ENCODE assay signal across 9 cellular contexts in genomic region chr3:136750209-136750921, GRCh38. TPM values are rescaled to one million over a fixed set of nuclear protein-coding genes. Genes with fewer than 3 reads are reported as not detected.
DNase-seq lines count a peak whose midpoint lies in the region; ATAC-seq, FAIRE-seq and TF ChIP-seq lines count a peak whose summit lies in the region.
"Had no signal": no experiment of that assay in that cellular context is flagged by ENCODE, and none has a peak within 500 bp of the region (broad histone marks: within the 10 kb centered on the region; RNA-seq: fewer than 3 reads in every experiment).

No MANE protein-coding gene starts in this region.

- no peaks in the 10 kb centered on the region for H3K27me3 Mint-ChIP-seq in activated CD4-positive, alpha-beta memory T cell treated with anti-CD3 and anti-CD28 coated beads, Interleukin-2, amount 10 ng/mL, durations not matched to agents 7 days and 5 days
- peaks cover 5% of the 10 kb centered on the region for H3K27me3 Mint-ChIP-seq in glutamatergic neuron (ENCODE audit: unreplicated experiment)

- no peaks in the 10 kb centered on the region for H3K9me3 ChIP-seq in A549
- H3K9me3 ChIP-seq in GM23248 (ENCODE audit: low read depth), result no peaks in the 10 kb centered on the region
- H3K9me3 ChIP-seq: mucosa of descending colon had no signal

- CTCF ChIA-PET in A549 (lab: Yijun Ruan, JAX), result interaction anchor here (1.0 to 1.7 kb wide), 2 partner anchors 112 to 263 kb away, joined by 3 to 4 read pairs; partner anchors contain the start of gene NCK1
- CTCF ChIA-PET in activated CD4-positive, alpha-beta memory T cell treated with anti-CD3 and anti-CD28 coated beads, Interleukin-2, amount 10 ng/mL, durations not matched to agents 7 days and 5 days (lab: Charles Lee), result interaction anchor here (0.9 to 2.3 kb wide), 4 partner anchors 163 to 445 kb away, joined by 5 to 8 read pairs (median 7); no protein-coding TSS in a partner anchor

- H3K4me3 ChIP-seq in A549, result peak overlapping the region; percentile 57
- H3K4me3 ChIP-seq in GM23248, result peak overlapping the region; percentile 92
- H3K4me3 ChIP-seq in skin epidermis, result peak overlapping the region; percentile 71 to 91 (median 75)

- TF ChIP-seq EP300 in A549 (IDR thresholded peaks at IDR 0.05), result no peak

- no peaks in the 10 kb centered on the region for H4K20me1 ChIP-seq in GM23248 (ENCODE audit: insufficient read depth)

- H3K27ac ChIP-seq in A549 (peak overlapping the region; percentile 92 to 100), GM23248 (peak overlapping the region; percentile 99), skin epidermis (peak overlapping the region in 20 of 21 experiments; percentile 35 to 100 (median 99))

- no peaks in the 10 kb centered on the region for H3K9me2 ChIP-seq in GM23248 (ENCODE audit: insufficient read depth)

- no peaks in the 10 kb centered on the region for H3K9me3 Mint-ChIP-seq in activated CD4-positive, alpha-beta memory T cell treated with anti-CD3 and anti-CD28 coated beads, Interleukin-2, amount 10 ng/mL, durations not matched to agents 7 days and 5 days
- peaks cover 16% of the 10 kb centered on the region for H3K9me3 Mint-ChIP-seq in glutamatergic neuron (ENCODE audit: unreplicated experiment)

- peaks cover 4% of the 10 kb centered on the region for H3K36me3 Mint-ChIP-seq in activated CD4-positive, alpha-beta memory T cell treated with anti-CD3 and anti-CD28 coated beads, Interleukin-2, amount 10 ng/mL, durations not matched to agents 7 days and 5 days (ENCODE audit: low read depth)
- H3K36me3 Mint-ChIP-seq in glutamatergic neuron (ENCODE audit: unreplicated experiment), result no peaks in the 10 kb centered on the region

- peaks cover 57% of the 10 kb centered on the region for H3K79me2 ChIP-seq in GM23248 (ENCODE audit: insufficient read depth)

- TF ChIP-seq RAD21 in A549 (conservative IDR thresholded peaks at IDR 0.05 in 1 of 2, IDR thresholded peaks at IDR 0.05 in 1 of 2), result no peak

- in situ Hi-C loops in GM23248 (cut with MboI), result loop anchor here (10.0 kb wide), 1 partner anchor 356 kb away; no protein-coding TSS in a partner anchor

- WGBS in A549 (ENCODE audit: missing lambda C conversion rate), result 5% methylated on average over 8 of the region's 8 CpGs
- 0 to 1% methylated on average over 8 of the region's 8 CpGs for WGBS in GM23248 (ENCODE audit: low coverage in 1 of 2, low lambda C conversion rate in 2 of 2, missing lambda C conversion rate in 2 of 2), 2 experiments

- H2AFZ ChIP-seq in GM23248, result peak overlapping the region; percentile 49

- peaks cover 28% of the 10 kb centered on the region for H3K4me1 ChIP-seq in A549
- H3K4me1 ChIP-seq in GM23248 (ENCODE audit: insufficient read depth), result peaks cover 28% of the 10 kb centered on the region

- peaks cover 32% of the 10 kb centered on the region for H3F3A ChIP-seq in GM23248 (ENCODE audit: insufficient read depth)

- H3K36me3 ChIP-seq in GM23248 (ENCODE audit: low read depth), result no peaks in the 10 kb centered on the region

- TF ChIP-seq POLR2A in A549 (IDR thresholded peaks at IDR 0.05; ENCODE audit: low read length), result no peak

- no peak for ATAC-seq in A549
- ATAC-seq in GM19324 (IDR thresholded peaks at IDR 0.05; ENCODE audit: low FRiP score, unreplicated experiment), result no peak
- no peak for ATAC-seq in HG03457 (IDR thresholded peaks at IDR 0.05; ENCODE audit: unreplicated experiment)

- H3K9ac ChIP-seq in GM23248, result peak overlapping the region; percentile 98

- DNase-seq in A549 (ENCODE audit: low read depth in 1 of 2, low spot score in 1 of 2) (peak in 1 of 2 experiments; percentile 7), GM23248 (peak; percentile 36), glutamatergic neuron (no peak), COLO829 (ENCODE audit: low spot score) (no peak)
- DNase-seq in activated CD4-positive, alpha-beta memory T cell treated with anti-CD3 and anti-CD28 coated beads, Interleukin-2, amount 10 ng/mL, durations not matched to agents 7 days and 5 days, result no peak

- H3K27me3 ChIP-seq in GM23248 (replicated peaks; ENCODE audit: insufficient read depth), result no peaks in the 10 kb centered on the region

- H3K4me1 Mint-ChIP-seq in activated CD4-positive, alpha-beta memory T cell treated with anti-CD3 and anti-CD28 coated beads, Interleukin-2, amount 10 ng/mL, durations not matched to agents 7 days and 5 days, result peaks cover 58% of the 10 kb centered on the region
- H3K4me1 Mint-ChIP-seq in glutamatergic neuron (ENCODE audit: low read depth, unreplicated experiment), result peaks cover 20% of the 10 kb centered on the region

- peak overlapping the region; percentile 80 for H3K27ac Mint-ChIP-seq in activated CD4-positive, alpha-beta memory T cell treated with anti-CD3 and anti-CD28 coated beads, Interleukin-2, amount 10 ng/mL, durations not matched to agents 7 days and 5 days
- H3K27ac Mint-ChIP-seq in glutamatergic neuron (ENCODE audit: unreplicated experiment), result peak overlapping the region; percentile 66

- peak overlapping the region; percentile 79 for H3K4me3 Mint-ChIP-seq in activated CD4-positive, alpha-beta memory T cell treated with anti-CD3 and anti-CD28 coated beads, Interleukin-2, amount 10 ng/mL, durations not matched to agents 7 days and 5 days
- peak overlapping the region; percentile 91 for H3K4me3 Mint-ChIP-seq in glutamatergic neuron (ENCODE audit: unreplicated experiment)

- H3K4me2 ChIP-seq in A549, result peak overlapping the region; percentile 99
- peak overlapping the region; percentile 91 for H3K4me2 ChIP-seq in GM23248 (ENCODE audit: unreplicated experiment)

- POLR2A ChIA-PET in A549 (lab: Yijun Ruan, JAX), result no interaction called here
- POLR2A ChIA-PET in activated CD4-positive, alpha-beta memory T cell treated with anti-CD3 and anti-CD28 coated beads, Interleukin-2, amount 10 ng/mL, durations not matched to agents 7 days and 5 days (lab: Charles Lee), result interaction anchor here (1.1 to 2.1 kb wide), 6 partner anchors 9 to 554 kb away, joined by 3 to 9 read pairs (median 5); partner anchors contain the start of genes MSL2 and PCCB

- TF ChIP-seq CTCF in A549 (IDR thresholded peaks at IDR 0.05) (no peak), glutamatergic neuron (IDR thresholded peaks at IDR 0.05; ENCODE audit: partially characterized antibody, unreplicated experiment) (no peak)

- FAIRE-seq in A549 (lab: Jason Lieb, UNC), result no peak

TF ChIP-seq in A549, 52 proteins besides CTCF, POLR2A, EP300 and RAD21:
- TF ChIP-seq FOSB (CRISPR knock-in tag; IDR thresholded peaks at IDR 0.05) (no peak), EHF (CRISPR knock-in tag; IDR thresholded peaks at IDR 0.05) (no peak), CBX2 (IDR thresholded peaks at IDR 0.05; ENCODE audit: borderline replicate concordance, low read depth) (no peak), ELK1 (IDR thresholded peaks at IDR 0.05; ENCODE audit: low read depth, low read length) (no peak), KDM5A (IDR thresholded peaks at IDR 0.05) (no peak), TFCP2L1 (CRISPR knock-in tag; IDR thresholded peaks at IDR 0.05) (no peak), CHD4 (IDR thresholded peaks at IDR 0.05; ENCODE audit: borderline replicate concordance) (no peak), CBX8 (IDR thresholded peaks at IDR 0.05) (no peak)
TF ChIP-seq in A549: peak in this region for 0.

RNA-seq across cellular contexts. Expression of gene STAG1, which starts 1.8 kb away (rescaled TPM):
- polyA plus RNA-seq in A549 (2011; rRNA removed) (14.8 and 19.2 TPM in 2 replicates), A549 (2017; fragmentation: RNase III; extraction: RNeasy Plus Mini Kit Qiagen cat#74134 plus additional on column Dnase treatment) (10.8 to 12.8 TPM (median 11.3 TPM) in 3 replicates), GM23248 (2016; fragmentation: Nextera tagmentation; extraction: Ambion mirVana) (21.1 and 22.7 TPM in 2 replicates)
- polyA plus RNA-seq in A549 (2012; cell fraction: cytosol; rRNA removed), result 2.9 and 3.0 TPM in 2 replicates
- 1.9 and 3.0 TPM in 2 replicates for polyA plus RNA-seq in A549 (2012; cell fraction: nucleus; rRNA removed)
- polyA minus RNA-seq in A549 (2011; rRNA and poly(A)+ RNA removed), result 10.9 and 11.6 TPM in 2 replicates
- total RNA-seq in GM23248 (2014; rRNA removed; shearing (Covaris generic)), result 39.7 and 41.7 TPM in 2 replicates
- 10 to 100 TPM; 34.1 to 36.2 TPM for total RNA-seq in activated CD4-positive, alpha-beta memory T cell treated with anti-CD3 and anti-CD28 coated beads, Interleukin-2, amount 10 ng/mL, durations not matched to agents 7 days and 5 days
- total RNA-seq in glutamatergic neuron (ENCODE audit: unreplicated experiment), result 22.8 TPM
